Comparison of ENCODE assay signal across 23 cellular contexts in the genomic region with DNA sequence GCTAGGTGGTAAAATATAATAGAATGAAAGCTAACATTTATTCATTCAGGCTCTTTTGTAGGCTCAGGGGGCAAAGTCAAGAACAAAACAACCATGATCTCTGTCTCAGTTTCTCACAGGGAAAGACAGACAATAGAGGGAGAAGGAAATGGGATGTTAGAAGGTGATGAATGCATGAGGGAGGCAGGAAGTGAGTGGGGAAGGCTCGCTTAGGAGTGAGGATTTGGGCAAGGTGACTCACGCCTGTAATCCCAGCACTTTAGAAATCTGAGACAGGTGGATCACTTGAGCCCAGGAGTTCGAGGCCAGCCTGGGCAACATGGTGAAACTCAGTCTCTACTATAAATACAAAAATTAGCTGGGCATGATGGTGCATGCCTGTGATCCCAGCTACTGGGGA.
DNase-seq lines count a peak whose midpoint lies in the region; ATAC-seq, FAIRE-seq and TF ChIP-seq lines count a peak whose summit lies in the region.
"Had no signal": no experiment of that assay in that cellular context is flagged by ENCODE, and none has a peak within 500 bp of the region (broad histone marks: within the 10 kb centered on the region; RNA-seq: fewer than 3 reads in every experiment).

No MANE protein-coding gene starts in this region.

- peak overlapping the region; percentile 82; the same call in 1 of the 2 replicates for H2AK5ac ChIP-seq in IMR-90 (ENCODE audit: low read depth, low read length)

- peak overlapping the region; percentile 76 for H3K14ac ChIP-seq in IMR-90 (replicated peaks; ENCODE audit: low read depth, low read length)

- H2AFZ ChIP-seq in IMR-90 (replicated peaks; ENCODE audit: low read length, poor library complexity): no peak overlapping the region
- H2AFZ ChIP-seq in astrocyte (ENCODE audit: low read depth, low read length): no peak overlapping the region

- TF ChIP-seq POLR2A in IMR-90 (IDR thresholded peaks at IDR 0.05; ENCODE audit: low read depth, low read length): no peak

- H3K4me2 ChIP-seq in IMR-90 (ENCODE audit: low read depth, low read length) (no peak overlapping the region), astrocyte (ENCODE audit: low read length) (no peak overlapping the region)

- no peak overlapping the region for H3K4me3 Mint-ChIP-seq in astrocyte (ENCODE audit: unreplicated experiment)
- H3K4me3 Mint-ChIP-seq: activated CD4-positive, alpha-beta T cell treated with anti-CD3 and anti-CD28 coated beads, Interleukin-2, amount 10 ng/mL, durations not matched to agents 24 days and 14 days; activated CD8-positive, alpha-beta memory T cell treated with anti-CD3 and anti-CD28 coated beads, Interleukin-2, amount 10 ng/mL, durations not matched to agents 7 days and 5 days; activated naive CD4-positive, alpha-beta T cell treated with anti-CD3 and anti-CD28 coated beads, Interleukin-2, amount 50 U/mL, for 24 hours; effector memory CD8-positive, alpha-beta T cell; natural killer cell treated with Interleukin-12 subunit alpha and Interleukin-12 subunit beta and Interleukin-15 and Interleukin-18, amount 100 ng/mL, for 72 hours; stimulated activated naive CD8-positive, alpha-beta T cell treated with anti-CD3 and anti-CD28 coated beads, Interleukin-15, Interleukin-2, amounts not matched to agents 100 ng/mL and 50 ng/mL, for 24 hours had no signal

- H3K9me1 ChIP-seq in IMR-90 (ENCODE audit: insufficient read depth, low read length): peaks cover 36% of the 10 kb centered on the region

- peak; percentile 59 for DNase-seq in Daoy (ENCODE audit: low read depth)
- peak; percentile 65 for DNase-seq in IMR-90
- peak; percentile 27 for DNase-seq in astrocyte (ENCODE audit: low read depth)
- DNase-seq in foreskin keratinocyte: peak; percentile 43 to 67
- DNase-seq in brain microvascular endothelial cell: no peak
- DNase-seq in ecto neural progenitor cell (ENCODE audit: low spot score): no peak
- DNase-seq in OCI-M1 (lab: John Stamatoyannopoulos, UW): no peak
- no peak for DNase-seq in NCI-H1105 treated with DMSO at 0.1 percent for 48 hours (lab: John Stamatoyannopoulos, UW)
- DNase-seq: activated CD4-positive, alpha-beta T cell treated with anti-CD3 and anti-CD28 coated beads, Interleukin-2, amount 10 ng/mL, durations not matched to agents 24 days and 14 days; activated CD8-positive, alpha-beta memory T cell treated with anti-CD3 and anti-CD28 coated beads, Interleukin-2, amount 10 ng/mL, durations not matched to agents 7 days and 5 days; aorta; effector memory CD8-positive, alpha-beta T cell; glutamatergic neuron; Kasumi-1; midbrain; NCI-H510A treated with DMSO at 0.1 percent for 48 hours; right lobe of liver; thyroid gland had no signal

- H2BK120ac ChIP-seq in IMR-90 (ENCODE audit: low read depth, low read length): peak overlapping the region; percentile 88

- H2BK5ac ChIP-seq in IMR-90 (ENCODE audit: low read depth, low read length, poor library complexity, severe bottlenecking): peak overlapping the region; percentile 77

- H3K9me3 Mint-ChIP-seq in astrocyte (ENCODE audit: unreplicated experiment): peaks cover 3% of the 10 kb centered on the region
- H3K9me3 Mint-ChIP-seq: activated CD4-positive, alpha-beta T cell treated with anti-CD3 and anti-CD28 coated beads, Interleukin-2, amount 10 ng/mL, durations not matched to agents 24 days and 14 days; activated naive CD4-positive, alpha-beta T cell treated with anti-CD3 and anti-CD28 coated beads, Interleukin-2, amount 50 U/mL, for 24 hours; effector memory CD8-positive, alpha-beta T cell; natural killer cell treated with Interleukin-12 subunit alpha and Interleukin-12 subunit beta and Interleukin-15 and Interleukin-18, amount 100 ng/mL, for 72 hours; stimulated activated naive CD8-positive, alpha-beta T cell treated with anti-CD3 and anti-CD28 coated beads, Interleukin-15, Interleukin-2, amounts not matched to agents 100 ng/mL and 50 ng/mL, for 24 hours had no signal

- peaks cover 42 to 68% of the 10 kb centered on the region in 2 experiments for H3K79me1 ChIP-seq in IMR-90 (ENCODE audit: low read depth in 1 of 2, low read length in 2 of 2)

- H3K36me3 ChIP-seq in IMR-90 (ENCODE audit: control insufficient read depth, insufficient read depth, low read length) (peaks cover 13% of the 10 kb centered on the region), astrocyte (ENCODE audit: insufficient read depth, low read length) (peaks cover 4% of the 10 kb centered on the region), brain microvascular endothelial cell (replicated peaks) (peaks cover 4% of the 10 kb centered on the region)
- H3K36me3 ChIP-seq: thyroid gland had no signal

- TF ChIP-seq CTCF in IMR-90 (conservative IDR thresholded peaks at IDR 0.05; ENCODE audit: low read depth, low read length) (no peak), astrocyte (IDR thresholded peaks at IDR 0.05; ENCODE audit: insufficient read depth, low read depth, low read length) (no peak), foreskin keratinocyte (conservative IDR thresholded peaks at IDR 0.05) (no peak), brain microvascular endothelial cell (IDR thresholded peaks at IDR 0.05; ENCODE audit: low read depth, low read length, missing control alignments) (no peak)

- H4K8ac ChIP-seq in IMR-90 (ENCODE audit: low read depth in 2 of 2, low read length in 2 of 2): peak overlapping the region in 1 of 2 experiments; percentile 23; a peak in 3 of 4 replicates

- peaks cover 16% of the 10 kb centered on the region for H3K36me3 Mint-ChIP-seq in astrocyte (ENCODE audit: low read depth, unreplicated experiment)
- H3K36me3 Mint-ChIP-seq: activated CD8-positive, alpha-beta memory T cell treated with anti-CD3 and anti-CD28 coated beads, Interleukin-2, amount 10 ng/mL, durations not matched to agents 7 days and 5 days; activated naive CD4-positive, alpha-beta T cell treated with anti-CD3 and anti-CD28 coated beads, Interleukin-2, amount 50 U/mL, for 24 hours; natural killer cell treated with Interleukin-12 subunit alpha and Interleukin-12 subunit beta and Interleukin-15 and Interleukin-18, amount 100 ng/mL, for 72 hours had no signal

- POLR2A ChIA-PET in IMR-90 (lab: Charles Lee; ENCODE audit: unreplicated experiment): interaction anchor here (0.6 kb wide), 1 partner anchor 1818 kb away, joined by 3 read pairs; no protein-coding TSS in a partner anchor

- H4K5ac ChIP-seq in IMR-90 (ENCODE audit: low read depth, low read length): peak overlapping the region; percentile 25; the same call in 1 of the 2 replicates

- 0 out of 2 replicates have a peak overlapping the region, but pooled peaks have one; percentile 1 for H3K56ac ChIP-seq in IMR-90 (ENCODE audit: extremely low read depth, insufficient read depth, low read length)

- H3K27me3 ChIP-seq in IMR-90 (ENCODE audit: control insufficient read depth, insufficient read depth, low read length): no peaks in the 10 kb centered on the region
- no peaks in the 10 kb centered on the region for H3K27me3 ChIP-seq in astrocyte (ENCODE audit: insufficient read depth, low read length)
- H3K27me3 ChIP-seq in foreskin keratinocyte: no peaks in the 10 kb centered on the region
- H3K27me3 ChIP-seq in brain microvascular endothelial cell (replicated peaks): no peaks in the 10 kb centered on the region
- H3K27me3 ChIP-seq: right lobe of liver, thyroid gland had no signal

- H3K9ac ChIP-seq in IMR-90 (ENCODE audit: low read depth, low read length) (no peak overlapping the region), astrocyte (ENCODE audit: low read length) (no peak overlapping the region)

- dilution Hi-C loops in IMR-90 (cut with HindIII; ENCODE audit: low sequenced_read_pairs, unreplicated experiment): no loop called here

- peak overlapping the region; percentile 86 for H3K27ac Mint-ChIP-seq in astrocyte (ENCODE audit: unreplicated experiment)
- H3K27ac Mint-ChIP-seq: activated CD4-positive, alpha-beta T cell treated with anti-CD3 and anti-CD28 coated beads, Interleukin-2, amount 10 ng/mL, durations not matched to agents 24 days and 14 days; activated CD8-positive, alpha-beta memory T cell treated with anti-CD3 and anti-CD28 coated beads, Interleukin-2, amount 10 ng/mL, durations not matched to agents 7 days and 5 days; activated naive CD4-positive, alpha-beta T cell treated with anti-CD3 and anti-CD28 coated beads, Interleukin-2, amount 50 U/mL, for 24 hours; effector memory CD8-positive, alpha-beta T cell; natural killer cell treated with Interleukin-12 subunit alpha and Interleukin-12 subunit beta and Interleukin-15 and Interleukin-18, amount 100 ng/mL, for 72 hours; stimulated activated naive CD8-positive, alpha-beta T cell treated with anti-CD3 and anti-CD28 coated beads, Interleukin-15, Interleukin-2, amounts not matched to agents 100 ng/mL and 50 ng/mL, for 24 hours had no signal

- H3K9me3 ChIP-seq in IMR-90 (ENCODE audit: control insufficient read depth, insufficient read depth, low read length): no peaks in the 10 kb centered on the region
- no peaks in the 10 kb centered on the region for H3K9me3 ChIP-seq in astrocyte (ENCODE audit: insufficient read depth, low read depth, low read length)
- H3K9me3 ChIP-seq: right lobe of liver, thyroid gland had no signal

- no TSS peak for BruUV-seq in IMR-90 (replicated peaks; lab: Mats Ljungman, UMichigan)

- CTCF ChIA-PET in IMR-90 (lab: Yijun Ruan, JAX): interaction anchor here (1.4 kb wide), 1 partner anchor 64 kb away, joined by 3 read pairs; no protein-coding TSS in a partner anchor

- no peaks in the 10 kb centered on the region for H3K27me3 Mint-ChIP-seq in astrocyte (ENCODE audit: low read depth, unreplicated experiment)
- H3K27me3 Mint-ChIP-seq: activated CD8-positive, alpha-beta memory T cell treated with anti-CD3 and anti-CD28 coated beads, Interleukin-2, amount 10 ng/mL, durations not matched to agents 7 days and 5 days; activated naive CD4-positive, alpha-beta T cell treated with anti-CD3 and anti-CD28 coated beads, Interleukin-2, amount 50 U/mL, for 24 hours; natural killer cell treated with Interleukin-12 subunit alpha and Interleukin-12 subunit beta and Interleukin-15 and Interleukin-18, amount 100 ng/mL, for 72 hours; stimulated activated naive CD8-positive, alpha-beta T cell treated with anti-CD3 and anti-CD28 coated beads, Interleukin-15, Interleukin-2, amounts not matched to agents 100 ng/mL and 50 ng/mL, for 24 hours had no signal

- no peaks in the 10 kb centered on the region; the same call in none of the 2 replicates for H4K20me1 ChIP-seq in IMR-90 (ENCODE audit: insufficient read depth, low read length)
- H4K20me1 ChIP-seq in astrocyte (ENCODE audit: insufficient read depth, low read length): no peaks in the 10 kb centered on the region

- H2AK9ac ChIP-seq in IMR-90 (replicated peaks; ENCODE audit: low read depth, low read length, poor library complexity): no peak overlapping the region

- H2BK20ac ChIP-seq in IMR-90 (ENCODE audit: low read depth, low read length): peak overlapping the region; percentile 85

- H4K91ac ChIP-seq in IMR-90 (ENCODE audit: insufficient read depth, low read depth, low read length): peak overlapping the region; percentile 56

- H3K4me3 ChIP-seq in IMR-90 (ENCODE audit: insufficient read depth, low read depth, low read length) (no peak overlapping the region), astrocyte (ENCODE audit: insufficient read depth, low read depth, low read length) (no peak overlapping the region), brain microvascular endothelial cell (ENCODE audit: low read depth, low read length) (no peak overlapping the region)
- H3K4me3 ChIP-seq: right lobe of liver, thyroid gland had no signal

- no peak for ATAC-seq in IMR-90 (ENCODE audit: low read depth)
- ATAC-seq in foreskin keratinocyte: no peak
- ATAC-seq: activated CD8-positive, alpha-beta memory T cell treated with anti-CD3 and anti-CD28 coated beads, Interleukin-2, amount 10 ng/mL, durations not matched to agents 7 days and 5 days; effector memory CD8-positive, alpha-beta T cell; right lobe of liver; Right ventricle myocardium inferior had no signal

- peak overlapping the region; percentile 48; the same call in 1 of the 2 replicates for H3K23ac ChIP-seq in IMR-90 (ENCODE audit: low read depth, low read length)

- peaks cover 35% of the 10 kb centered on the region for H3K4me1 ChIP-seq in IMR-90 (ENCODE audit: control insufficient read depth, insufficient read depth, low read length)
- peaks cover 49% of the 10 kb centered on the region for H3K4me1 ChIP-seq in astrocyte (ENCODE audit: insufficient read depth, low read length)
- H3K4me1 ChIP-seq in foreskin keratinocyte: peaks cover 35% of the 10 kb centered on the region
- H3K4me1 ChIP-seq: right lobe of liver had no signal

- H3K27ac ChIP-seq in IMR-90 (ENCODE audit: insufficient read depth, low read length) (peak overlapping the region; percentile 17), astrocyte (ENCODE audit: low read depth, low read length) (peak overlapping the region; percentile 13), foreskin keratinocyte (no peak overlapping the region), brain microvascular endothelial cell (no peak overlapping the region)
- H3K27ac ChIP-seq: right lobe of liver, thyroid gland had no signal

- H3K18ac ChIP-seq in IMR-90 (ENCODE audit: low read depth, low read length): 0 out of 2 replicates have a peak overlapping the region, but pooled peaks have one; percentile 8

- H2BK15ac ChIP-seq in IMR-90 (ENCODE audit: low read depth, low read length): peak overlapping the region; percentile 25; the same call in 1 of the 3 replicates

- intact Hi-C loops in IMR-90 (cut with micrococcal nuclease): no loop called here

- FAIRE-seq in astrocyte (lab: Jason Lieb, UNC): no peak
- FAIRE-seq: TTC549 had no signal

- WGBS in IMR-90 (ENCODE audit: extremely low coverage in 2 of 2, insufficient read length in 1 of 2), 2 experiments: no CpG with 5 or more reads among the region's 3 CpGs

- in situ Hi-C loops in IMR-90 (cut with MboI; ENCODE audit: low sequenced_read_pairs) (loop anchor here (25.0 kb wide), 1 partner anchor 1660 kb away; the partner anchor contains the start of genes CXXC1 and MBD1), brain microvascular endothelial cell (cut with HindIII; ENCODE audit: low pct_ligation_motif_present, low sequenced_read_pairs) (no loop called here)

- peak overlapping the region; percentile 99 for H3K4ac ChIP-seq in IMR-90 (ENCODE audit: low read depth, low read length)

- peaks cover 23% of the 10 kb centered on the region for H3K79me2 ChIP-seq in astrocyte (ENCODE audit: insufficient read depth, low read length)

- TF ChIP-seq RAD21 in IMR-90 (IDR thresholded peaks at IDR 0.05; ENCODE audit: low read length): no peak

- peaks cover 61% of the 10 kb centered on the region for H3K4me1 Mint-ChIP-seq in astrocyte (ENCODE audit: low read depth, unreplicated experiment)
- H3K4me1 Mint-ChIP-seq: activated CD4-positive, alpha-beta T cell treated with anti-CD3 and anti-CD28 coated beads, Interleukin-2, amount 10 ng/mL, durations not matched to agents 24 days and 14 days; activated CD8-positive, alpha-beta memory T cell treated with anti-CD3 and anti-CD28 coated beads, Interleukin-2, amount 10 ng/mL, durations not matched to agents 7 days and 5 days; activated naive CD4-positive, alpha-beta T cell treated with anti-CD3 and anti-CD28 coated beads, Interleukin-2, amount 50 U/mL, for 24 hours had no signal

Comparison
In these comparisons a context has a peak if more than half of its experiments do, and no peak if none do; other contexts are left out.
1. DNase-seq: peak in Daoy (single experiment), IMR-90 (single experiment), astrocyte (single experiment) and foreskin keratinocyte (2 of 2); none in brain microvascular endothelial cell (single experiment), ecto neural progenitor cell (single experiment), OCI-M1 (single experiment) and NCI-H1105 treated with DMSO at 0.1 percent for 48 hours (single experiment).
2. H3K27ac ChIP-seq: peak in IMR-90 (single experiment) and astrocyte (single experiment); none in foreskin keratinocyte (single experiment) and brain microvascular endothelial cell (single experiment).